In genomic region chr4:118836763-118837507, GRCh38 we compare ENCODE assay signal across 7 cellular contexts. TPM values are rescaled to one million over a fixed set of nuclear protein-coding genes. Genes with fewer than 3 reads are reported as not detected.
A peak's percentile ranks its signal among the peaks of the same experiment; 100 is the strongest.
DNase-seq lines count a peak whose midpoint lies in the region; ATAC-seq and TF ChIP-seq lines count a peak whose summit lies in the region.

No MANE protein-coding gene starts in this region.

- peak overlapping the region; percentile 86 for H3K4me3 ChIP-seq in iPS-11a (ENCODE audit: low read depth, low read length)

- peaks cover 42% of the 10 kb centered on the region for H3K4me1 Mint-ChIP-seq in HFFc6 (ENCODE audit: low read depth)
- peaks cover 25% of the 10 kb centered on the region for H3K4me1 Mint-ChIP-seq in activated CD4-positive, alpha-beta memory T cell treated with anti-CD3 and anti-CD28 coated beads for 36 hours (ENCODE audit: low read depth)
- peaks cover 9 to 16% of the 10 kb centered on the region in 2 donors for H3K4me1 Mint-ChIP-seq in stimulated activated naive B cell treated with anti-CD40 and anti-IgM and Interleukin-4, amounts not matched to agents 10 μg/mL and 1 μg/mL and 100 μg/mL, for 72 hours

- H3K27me3 Mint-ChIP-seq in HFFc6 (ENCODE audit: insufficient read depth) = peaks cover 10% of the 10 kb centered on the region
- H3K27me3 Mint-ChIP-seq in activated CD4-positive, alpha-beta memory T cell treated with anti-CD3 and anti-CD28 coated beads for 36 hours = no peaks in the 10 kb centered on the region
- H3K27me3 Mint-ChIP-seq in stimulated activated naive B cell treated with anti-CD40 and anti-IgM and Interleukin-4, amounts not matched to agents 10 μg/mL and 1 μg/mL and 100 μg/mL, for 72 hours = peaks cover 0 to 7% of the 10 kb centered on the region in 2 donors

- no peak for ATAC-seq in stimulated activated naive B cell treated with anti-CD40 and anti-IgM and Interleukin-4, amounts not matched to agents 10 μg/mL and 1 μg/mL and 100 μg/mL, for 72 hours (replicated peaks)
- no peak for ATAC-seq in HG03159 (IDR thresholded peaks at IDR 0.05; ENCODE audit: unreplicated experiment)

- POLR2A ChIA-PET in activated CD4-positive, alpha-beta memory T cell treated with anti-CD3 and anti-CD28 coated beads for 36 hours (lab: Charles Lee) = interaction anchor here (1.3 to 1.9 kb wide), 2 partner anchors 9 to 15 kb away, joined by 3 to 8 read pairs; no protein-coding TSS in a partner anchor

- intact Hi-C loops in activated CD4-positive, alpha-beta memory T cell treated with anti-CD3 and anti-CD28 coated beads for 36 hours (cut with micrococcal nuclease) = loop anchor here (1.0 to 10.0 kb wide), 5 partner anchors 152 to 560 kb away; partner anchors contain the start of gene METTL14

- no peaks in the 10 kb centered on the region for H3K9me3 Mint-ChIP-seq in HFFc6
- H3K9me3 Mint-ChIP-seq in activated CD4-positive, alpha-beta memory T cell treated with anti-CD3 and anti-CD28 coated beads for 36 hours = no peaks in the 10 kb centered on the region
- H3K9me3 Mint-ChIP-seq in stimulated activated naive B cell treated with anti-CD40 and anti-IgM and Interleukin-4, amounts not matched to agents 10 μg/mL and 1 μg/mL and 100 μg/mL, for 72 hours = no peaks in the 10 kb centered on the region

- H3K36me3 Mint-ChIP-seq in HFFc6 (ENCODE audit: low read depth) = peaks cover 36% of the 10 kb centered on the region
- peaks cover 14% of the 10 kb centered on the region for H3K36me3 Mint-ChIP-seq in activated CD4-positive, alpha-beta memory T cell treated with anti-CD3 and anti-CD28 coated beads for 36 hours
- peaks cover 5 to 10% of the 10 kb centered on the region in 2 donors for H3K36me3 Mint-ChIP-seq in stimulated activated naive B cell treated with anti-CD40 and anti-IgM and Interleukin-4, amounts not matched to agents 10 μg/mL and 1 μg/mL and 100 μg/mL, for 72 hours

- CTCF ChIA-PET in activated CD4-positive, alpha-beta memory T cell treated with anti-CD3 and anti-CD28 coated beads for 36 hours (lab: Charles Lee) = interaction anchor here (1.3 to 1.9 kb wide), 4 partner anchors 10 to 28 kb away, joined by 4 to 7 read pairs (median 5); no protein-coding TSS in a partner anchor

- TF ChIP-seq CTCF in HFFc6 (IDR thresholded peaks at IDR 0.05) = no peak

- DNase-seq in HFFc6 = no peak
- no peak for DNase-seq in activated CD4-positive, alpha-beta memory T cell treated with anti-CD3 and anti-CD28 coated beads for 36 hours
- no peak for DNase-seq in stimulated activated naive B cell treated with anti-CD40 and anti-IgM and Interleukin-4, amounts not matched to agents 10 μg/mL and 1 μg/mL and 100 μg/mL, for 72 hours
- no peak for DNase-seq in stimulated activated CD4-positive, alpha-beta T cell treated with anti-CD3 and anti-CD28 coated beads, Interleukin-2, amount 100 ng/mL, for 24 hours
- no peak for DNase-seq in NCI-H82 treated with DMSO at 0.1 percent for 48 hours (lab: John Stamatoyannopoulos, UW; ENCODE audit: unreplicated experiment)

- peak overlapping the region; percentile 98 for H3K4me3 Mint-ChIP-seq in HFFc6
- H3K4me3 Mint-ChIP-seq in activated CD4-positive, alpha-beta memory T cell treated with anti-CD3 and anti-CD28 coated beads for 36 hours = peak overlapping the region; percentile 88
- H3K4me3 Mint-ChIP-seq in stimulated activated naive B cell treated with anti-CD40 and anti-IgM and Interleukin-4, amounts not matched to agents 10 μg/mL and 1 μg/mL and 100 μg/mL, for 72 hours = peak overlapping the region; percentile 96 to 99

- peak overlapping the region; percentile 99 for H3K27ac Mint-ChIP-seq in HFFc6
- H3K27ac Mint-ChIP-seq in activated CD4-positive, alpha-beta memory T cell treated with anti-CD3 and anti-CD28 coated beads for 36 hours = peak overlapping the region; percentile 91
- peak overlapping the region; percentile 99 for H3K27ac Mint-ChIP-seq in stimulated activated naive B cell treated with anti-CD40 and anti-IgM and Interleukin-4, amounts not matched to agents 10 μg/mL and 1 μg/mL and 100 μg/mL, for 72 hours

RNA-seq across cellular contexts. Expression of gene SEC24D, which starts 1.0 kb away (rescaled TPM):
- total RNA-seq in HFFc6 (2021; fragmentation: NEBNext Ultra II Directional; extraction: Animal tissue kit (Norgen Biotek cat#: 25700)) = 100 to 1,000 TPM; 164 to 198 (median 183) TPM
- 10 to 100 TPM; 36.2 to 41.0 TPM for total RNA-seq in activated CD4-positive, alpha-beta memory T cell treated with anti-CD3 and anti-CD28 coated beads for 36 hours

RNA-seq across cellular contexts. Expression of gene SYNPO2, which starts 51.7 kb away (rescaled TPM):
- 10 to 100 TPM; 11.6 to 36.7 (median 12.0) TPM for total RNA-seq in HFFc6 (2021; fragmentation: NEBNext Ultra II Directional; extraction: Animal tissue kit (Norgen Biotek cat#: 25700))
- under 1 TPM; 0.12 to 0.19 TPM for total RNA-seq in activated CD4-positive, alpha-beta memory T cell treated with anti-CD3 and anti-CD28 coated beads for 36 hours

Comparison
In these comparisons a context has a peak if more than half of its experiments do, and no peak if none do; other contexts are left out.
1. RNA of gene SYNPO2, which starts 51.7 kb away (total RNA-seq): 11.6 to 36.7 TPM in HFFc6; 0.12 to 0.19 TPM in activated CD4-positive, alpha-beta memory T cell treated with anti-CD3 and anti-CD28 coated beads for 36 hours; every median in the first group is over 10 times any median in the second.
2. Peak in every context shown above with its lines, with median percentiles within 50 percentile points of each other: H3K27ac Mint-ChIP-seq and H3K4me3 Mint-ChIP-seq.